Comparison of ENCODE assay signal across 8 cellular contexts in the genomic region with DNA sequence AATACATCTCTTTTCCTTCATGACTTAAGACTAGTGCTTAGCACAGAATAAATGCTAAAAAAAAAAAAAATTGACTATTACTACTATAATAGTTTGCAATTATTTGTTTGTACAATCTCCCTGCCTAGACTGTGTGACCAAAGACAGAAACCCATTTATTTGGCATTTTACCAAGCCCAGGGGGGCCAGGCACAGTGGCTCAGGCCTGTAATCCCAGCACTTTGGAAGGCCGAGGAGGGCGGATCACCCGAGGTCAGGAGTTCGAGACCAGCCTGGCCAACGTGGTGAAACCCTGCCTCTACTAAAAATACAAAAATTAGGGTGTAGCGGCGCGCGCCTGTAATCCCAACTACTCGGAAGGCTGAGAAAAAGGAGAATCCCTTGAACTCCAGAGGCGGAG. TPM values are rescaled to one million over a fixed set of nuclear protein-coding genes. Genes with fewer than 3 reads are reported as not detected.
DNase-seq lines count a peak whose midpoint lies in the region; ATAC-seq, FAIRE-seq and TF ChIP-seq lines count a peak whose summit lies in the region.

No MANE protein-coding gene starts in this region.

- H3K4me3 Mint-ChIP-seq in IgD-negative memory B cell (peak overlapping the region; percentile 96 to 98 (median 96)), natural killer cell (peak overlapping the region; percentile 95)
- H3K4me3 Mint-ChIP-seq in central memory CD8-positive, alpha-beta T cell = peak overlapping the region; percentile 99

- H3K27me3 Mint-ChIP-seq in IgD-negative memory B cell = no peaks in the 10 kb centered on the region
- no peaks in the 10 kb centered on the region for H3K27me3 Mint-ChIP-seq in central memory CD8-positive, alpha-beta T cell
- H3K27me3 Mint-ChIP-seq in natural killer cell (ENCODE audit: low read depth in 2 of 2) = no peaks in the 10 kb centered on the region

- no peaks in the 10 kb centered on the region for H3K9me3 ChIP-seq in BE2C

- no peaks in the 10 kb centered on the region for H3K9me3 Mint-ChIP-seq in IgD-negative memory B cell
- no peaks in the 10 kb centered on the region for H3K9me3 Mint-ChIP-seq in central memory CD8-positive, alpha-beta T cell
- no peaks in the 10 kb centered on the region for H3K9me3 Mint-ChIP-seq in natural killer cell

- H3K36me3 ChIP-seq in BE2C = no peaks in the 10 kb centered on the region; the same call in 1 of the 2 replicates

- no peak for TF ChIP-seq POLR2A in GM18505 (IDR thresholded peaks at IDR 0.05; ENCODE audit: borderline replicate concordance, extremely low read depth, insufficient read depth, insufficient read length)

- H3K4me1 ChIP-seq in BE2C = no peaks in the 10 kb centered on the region

- H3K4me1 Mint-ChIP-seq in IgD-negative memory B cell (peaks cover 32 to 44% (median 35%) of the 10 kb centered on the region in 3 donors), natural killer cell (peaks cover 42 to 45% of the 10 kb centered on the region in 2 donors)
- peaks cover 32% of the 10 kb centered on the region for H3K4me1 Mint-ChIP-seq in central memory CD8-positive, alpha-beta T cell

- peak overlapping the region; percentile 88 for H3K4me3 ChIP-seq in BE2C (ENCODE audit: low read depth, low read length)

- H3K36me3 Mint-ChIP-seq in IgD-negative memory B cell = no peaks in the 10 kb centered on the region
- H3K36me3 Mint-ChIP-seq in central memory CD8-positive, alpha-beta T cell (ENCODE audit: insufficient read depth) = peaks cover 30% of the 10 kb centered on the region
- H3K36me3 Mint-ChIP-seq in natural killer cell = no peaks in the 10 kb centered on the region

- intact Hi-C loops in natural killer cell (cut with micrococcal nuclease) = loop anchor here (5.0 kb wide), 1 partner anchor 1832 kb away; the partner anchor contains the start of gene PPP4R3B

- no peak for TF ChIP-seq CTCF in BE2C (IDR thresholded peaks at IDR 0.05; ENCODE audit: low read depth, low read length)
- TF ChIP-seq CTCF in natural killer cell (IDR thresholded peaks at IDR 0.05) = no peak

- H3K27me3 ChIP-seq in BE2C = no peaks in the 10 kb centered on the region

- DNase-seq in BE2C (no peak), natural killer cell (no peak), GM19239 (ENCODE audit: insufficient read length, low spot score) (no peak)
- DNase-seq in central memory CD8-positive, alpha-beta T cell (ENCODE audit: low spot score in 2 of 2) = no peak

- FAIRE-seq in GM19239 (lab: Jason Lieb, UNC) = no peak

- ATAC-seq in central memory CD8-positive, alpha-beta T cell (replicated peaks; ENCODE audit: extremely low read depth, poor library complexity, severe bottlenecking) = no peak
- ATAC-seq in natural killer cell = no peak
- ATAC-seq in GM18505 (IDR thresholded peaks at IDR 0.05; ENCODE audit: unreplicated experiment) = no peak
- ATAC-seq in HG02588 (IDR thresholded peaks at IDR 0.05; ENCODE audit: unreplicated experiment) = no peak
- no peak for ATAC-seq in HG03175 (IDR thresholded peaks at IDR 0.05; ENCODE audit: unreplicated experiment)

- peak overlapping the region; percentile 21 to 90 (median 39) for H3K27ac Mint-ChIP-seq in IgD-negative memory B cell
- H3K27ac Mint-ChIP-seq in central memory CD8-positive, alpha-beta T cell (ENCODE audit: low read depth) = peak overlapping the region; percentile 96
- peak overlapping the region; percentile 94 to 96 for H3K27ac Mint-ChIP-seq in natural killer cell

RNA-seq across cellular contexts. Expression of gene ASB3, which starts 1.4 kb away (rescaled TPM):
- polyA plus RNA-seq in BE2C (2012; ENCODE audit: insufficient read depth, insufficient read length, low read depth) = 7.5 TPM
- polyA plus RNA-seq in IgD-negative memory B cell = 14.7 TPM
- total RNA-seq in natural killer cell = 10 to 100 TPM; 27.9 to 37.0 (median 29.6) TPM

RNA-seq across cellular contexts. Expression of gene ERLEC1, which starts 1.5 kb away (rescaled TPM):
- 13.0 TPM for polyA plus RNA-seq in BE2C (2012; ENCODE audit: insufficient read depth, insufficient read length, low read depth)
- 23.7 TPM for polyA plus RNA-seq in IgD-negative memory B cell
- total RNA-seq in natural killer cell = 10 to 100 TPM; 19.7 to 27.1 (median 21.7) TPM

RNA-seq across cellular contexts. Expression of gene CHAC2, which starts 17.8 kb away (rescaled TPM):
- polyA plus RNA-seq in BE2C (2012; ENCODE audit: insufficient read depth, insufficient read length, low read depth) = 2.1 TPM
- polyA plus RNA-seq in IgD-negative memory B cell = 6.8 TPM
- 1 to 10 TPM in 2 of 3 donors, under 1 TPM in 1; 0.83 to 1.5 (median 1.4) TPM for total RNA-seq in natural killer cell

Comparison
In these comparisons a context has a peak if more than half of its experiments do, and no peak if none do; other contexts are left out.
1. H3K27ac Mint-ChIP-seq: peak in every context shown above with its lines; median percentile 96 in central memory CD8-positive, alpha-beta T cell; 95 in natural killer cell; 39 in IgD-negative memory B cell.